In the genomic region with DNA sequence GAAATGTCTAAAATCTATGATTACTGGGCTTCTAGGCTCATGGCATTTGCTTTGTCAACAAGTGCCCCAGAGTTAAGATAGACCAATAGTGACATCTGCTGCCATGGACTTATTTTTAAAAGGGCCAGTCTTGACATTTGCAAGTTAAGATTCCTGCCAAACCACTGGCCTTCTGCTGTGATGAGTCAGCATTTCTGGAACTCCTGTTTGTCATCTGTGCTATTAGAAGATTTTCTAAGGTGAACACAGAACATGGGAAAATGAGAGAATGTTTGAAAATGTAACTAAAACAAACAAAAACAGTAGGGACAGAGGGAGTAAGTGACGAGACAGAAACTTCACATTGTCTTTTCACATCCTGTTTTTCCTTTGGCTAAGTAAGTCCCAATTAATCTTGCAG, we compare ENCODE assay signal across 8 cellular contexts.
DNase-seq lines count a peak whose midpoint lies in the region; ATAC-seq and TF ChIP-seq lines count a peak whose summit lies in the region.

No MANE protein-coding gene starts in this region.

- no peaks in the 10 kb centered on the region for H3K36me3 ChIP-seq in H7 (replicated peaks; ENCODE audit: control insufficient read depth, insufficient read depth, low read length)
- H3K36me3 ChIP-seq in right lobe of liver, result no peaks in the 10 kb centered on the region

- no peak overlapping the region for H3K4me3 ChIP-seq in H7 (ENCODE audit: insufficient read depth, low read depth, low read length)
- H3K4me3 ChIP-seq in choroid plexus epithelial cell (ENCODE audit: low read depth, low read length), result no peak overlapping the region
- H3K4me3 ChIP-seq in right lobe of liver, result no peak overlapping the region

- intact Hi-C loops in activated naive CD4-positive, alpha-beta T cell treated with anti-CD3 and anti-CD28 coated beads for 36 hours (cut with micrococcal nuclease), result loop anchor here (1.0 to 5.0 kb wide), 7 partner anchors 59 to 823 kb away; no protein-coding TSS in a partner anchor
- intact Hi-C loops in right lobe of liver (cut with DNase I) (no loop called here), posterior cingulate gyrus (cut with DNase I) (loop anchor here (2.0 kb wide), 1 partner anchor 253 kb away; no protein-coding TSS in a partner anchor)

- CTCF ChIA-PET in activated naive CD4-positive, alpha-beta T cell treated with anti-CD3 and anti-CD28 coated beads for 36 hours (lab: Charles Lee), result interaction anchor here (0.6 to 2.0 kb wide), 4 partner anchors 65 to 823 kb away, joined by 3 to 12 read pairs (median 9); no protein-coding TSS in a partner anchor

- no peaks in the 10 kb centered on the region for H3K27me3 ChIP-seq in H7 (ENCODE audit: control insufficient read depth, insufficient read depth, low read length)
- H3K27me3 ChIP-seq in right lobe of liver, result no peaks in the 10 kb centered on the region

- peaks cover 17% of the 10 kb centered on the region for H3K4me1 Mint-ChIP-seq in activated naive CD4-positive, alpha-beta T cell treated with anti-CD3 and anti-CD28 coated beads for 36 hours (ENCODE audit: low read depth)

- no peaks in the 10 kb centered on the region for H3K9me3 ChIP-seq in right lobe of liver

- H3K27ac Mint-ChIP-seq in activated naive CD4-positive, alpha-beta T cell treated with anti-CD3 and anti-CD28 coated beads for 36 hours, result no peak overlapping the region

- H3K9me3 Mint-ChIP-seq in activated naive CD4-positive, alpha-beta T cell treated with anti-CD3 and anti-CD28 coated beads for 36 hours, result no peaks in the 10 kb centered on the region

- no peak overlapping the region for H3K27ac ChIP-seq in right lobe of liver

- peak; percentile 53 for TF ChIP-seq CTCF in choroid plexus epithelial cell (conservative IDR thresholded peaks at IDR 0.05; ENCODE audit: low read depth, low read length)
- TF ChIP-seq CTCF in right lobe of liver (IDR thresholded peaks at IDR 0.05), result peak; percentile 13 to 48 (median 19)

- no peaks in the 10 kb centered on the region for H3K27me3 Mint-ChIP-seq in activated naive CD4-positive, alpha-beta T cell treated with anti-CD3 and anti-CD28 coated beads for 36 hours (ENCODE audit: low read depth)

- H3K36me3 Mint-ChIP-seq in activated naive CD4-positive, alpha-beta T cell treated with anti-CD3 and anti-CD28 coated beads for 36 hours (ENCODE audit: low read depth), result no peaks in the 10 kb centered on the region

- no peak overlapping the region for H3K4me3 Mint-ChIP-seq in activated naive CD4-positive, alpha-beta T cell treated with anti-CD3 and anti-CD28 coated beads for 36 hours

- TF ChIP-seq POLR2A in right lobe of liver (IDR thresholded peaks at IDR 0.05), result no peak

- peaks cover 0 to 10% (median 0%) of the 10 kb centered on the region in 4 donors for H3K4me1 ChIP-seq in right lobe of liver

- DNase-seq in activated naive CD4-positive, alpha-beta T cell treated with anti-CD3 and anti-CD28 coated beads for 36 hours, result peak; percentile 28
- DNase-seq in activated naive CD4-positive, alpha-beta T cell (lab: John Stamatoyannopoulos, UW), result no peak
- peak; percentile 7 for DNase-seq in H7
- DNase-seq in NCI-H226, result peak; percentile 72
- peak; percentile 99 for DNase-seq in choroid plexus epithelial cell (ENCODE audit: low read depth)
- DNase-seq in right lobe of liver, result peak in 1 of 3 donors; percentile 46
- DNase-seq in posterior cingulate gyrus, result no peak
- no peak for DNase-seq in NCI-H774 (lab: John Stamatoyannopoulos, UW)

- WGBS in right lobe of liver (ENCODE audit: insufficient coverage, low coverage, low lambda C conversion rate, missing lambda C conversion rate), result 8% methylated on average over 1 of the region's 1 CpG

- ATAC-seq in right lobe of liver, result peak; percentile 74 to 99 (median 90)

Comparison
In these comparisons a context has a peak if more than half of its experiments do, and no peak if none do; other contexts are left out.
1. DNase-seq: peak in activated naive CD4-positive, alpha-beta T cell treated with anti-CD3 and anti-CD28 coated beads for 36 hours (single experiment), H7 (single experiment), NCI-H226 (single experiment) and choroid plexus epithelial cell (single experiment); none in activated naive CD4-positive, alpha-beta T cell (0 of 4), posterior cingulate gyrus (0 of 10) and NCI-H774 (single experiment).
2. intact Hi-C loops: an anchor here in activated naive CD4-positive, alpha-beta T cell treated with anti-CD3 and anti-CD28 coated beads for 36 hours (1.0 to 5.0 kb wide) and posterior cingulate gyrus (2.0 kb wide); none called in right lobe of liver.